ENCODE assay signal across 29 cellular contexts in genomic region chrX:145716226-145716625, GRCh38.
"Had no signal": no experiment of that assay in that cellular context is flagged by ENCODE, and none has a peak within 500 bp of the region (broad histone marks: within the 10 kb centered on the region; RNA-seq: fewer than 3 reads in every experiment).

No MANE protein-coding gene starts in this region.

- H3K27me3 ChIP-seq: ascending aorta, cardiac muscle cell, colonic mucosa had no signal

- H3K4me3 ChIP-seq: ascending aorta, breast epithelium, cardiac muscle cell, colonic mucosa had no signal

- H3K9me3 ChIP-seq: ascending aorta, breast epithelium, colonic mucosa had no signal

- DNase-seq: activated CD4-positive, alpha-beta memory T cell treated with anti-CD3 and anti-CD28 coated beads for 36 hours; activated CD4-positive, alpha-beta T cell treated with anti-CD3 and anti-CD28 coated beads for 36 hours; activated CD4-positive, alpha-beta T cell treated with anti-CD3 and anti-CD28 coated beads, Interleukin-2, amount 10 ng/mL, durations not matched to agents 24 days and 14 days; activated CD4-positive, CD25-positive, alpha-beta regulatory T cell; activated CD4-positive, CD25-positive, alpha-beta regulatory T cell treated with anti-CD3 and anti-CD28 coated beads, Interleukin-2, amount 50 U/mL, for 72 hours; activated CD8-positive, alpha-beta memory T cell treated with anti-CD3 and anti-CD28 coated beads, Interleukin-2, amount 10 ng/mL, durations not matched to agents 7 days and 5 days; activated CD8-positive, alpha-beta memory T cell treated with anti-CD3 and anti-CD28 coated beads, Interleukin-2, amount 50 U/mL, for 4 hours; activated CD8-positive, alpha-beta T cell treated with anti-CD3 and anti-CD28 coated beads, Interleukin-2, amount 10 ng/mL, durations not matched to agents 7 days and 5 days; activated gamma-delta T cell; activated naive CD4-positive, alpha-beta T cell; activated naive CD4-positive, alpha-beta T cell treated with anti-CD3 and anti-CD28 coated beads, Interleukin-2, amount 10 ng/mL, durations not matched to agents 7 days and 5 days; activated naive CD8-positive, alpha-beta T cell treated with anti-CD3 and anti-CD28 coated beads, Interleukin-2, amount 10 ng/mL, durations not matched to agents 7 days and 5 days; activated T-cell treated with anti-CD3 and anti-CD28 coated beads, Interleukin-2, amount 50 U/mL, for 1 hour; activated T-cell treated with anti-CD3 and anti-CD28 coated beads, Interleukin-2, amount 50 U/mL, for 72 hours; central memory CD4-positive, alpha-beta T cell; cerebellar nuclear complex; colonic mucosa; effector memory CD4-positive, alpha-beta T cell; endodermal cell; foreskin fibroblast; head of caudate nucleus; T-helper 1 cell; T-helper 17 cell; T1000 had no signal

- ATAC-seq: activated CD4-positive, alpha-beta T cell treated with anti-CD3 and anti-CD28 coated beads for 36 hours; activated CD8-positive, alpha-beta memory T cell treated with anti-CD3 and anti-CD28 coated beads, Interleukin-2, amount 10 ng/mL, durations not matched to agents 7 days and 5 days; activated CD8-positive, alpha-beta T cell treated with anti-CD3 and anti-CD28 coated beads, Interleukin-2, amount 10 ng/mL, durations not matched to agents 7 days and 5 days; activated naive CD4-positive, alpha-beta T cell treated with anti-CD3 and anti-CD28 coated beads, Interleukin-2, amount 50 U/mL, for 72 hours; activated T-cell treated with anti-CD3 and anti-CD28 coated beads, Interleukin-2, amount 50 U/mL, for 72 hours; esophagus mucosa; T-helper 17 cell had no signal

- H3K36me3 ChIP-seq: ascending aorta, breast epithelium, cardiac muscle cell, colonic mucosa had no signal

- H3K27ac ChIP-seq: ascending aorta, breast epithelium, cardiac muscle cell, colonic mucosa had no signal

- H3K4me1 ChIP-seq: ascending aorta, breast epithelium, colonic mucosa had no signal
